In genomic region chr7:18119985-18120384, GRCh38 we compare ENCODE assay signal across 2 cellular contexts.
TF ChIP-seq lines count a peak whose summit lies in the region.

No MANE protein-coding gene starts in this region.

TF ChIP-seq in Ishikawa, 13 proteins besides CTCF, POLR2A, EP300 and RAD21 (continued from another document):
- no peak for TF ChIP-seq REST (IDR thresholded peaks at IDR 0.05; ENCODE audit: low read depth)

TF ChIP-seq in GM12878, 131 proteins besides CTCF, POLR2A, EP300 and RAD21 (continued from another document):
- TF ChIP-seq STAT1 (conservative IDR thresholded peaks at IDR 0.05) = no peak
- no peak for TF ChIP-seq SREBF2 (IDR thresholded peaks at IDR 0.05; ENCODE audit: low read length)
- no peak for TF ChIP-seq IKZF2 (IDR thresholded peaks at IDR 0.05)
TF ChIP-seq in GM12878: peak in this region for 0.
